ENCODE assay signal across 8 cellular contexts in genomic region chr12:56565510-56566101, GRCh38. TPM values are rescaled to one million over a fixed set of nuclear protein-coding genes. Genes with fewer than 3 reads are reported as not detected.
A peak's percentile ranks its signal among the peaks of the same experiment; 100 is the strongest.
DNase-seq lines count a peak whose midpoint lies in the region; ATAC-seq and TF ChIP-seq lines count a peak whose summit lies in the region.

No MANE protein-coding gene starts in this region.

- H3K4me3 ChIP-seq in muscle layer of duodenum (ENCODE audit: low read depth in 1 of 2, low read length in 2 of 2) = peak overlapping the region; percentile 19
- H3K4me3 ChIP-seq in upper lobe of right lung = peak overlapping the region; percentile 8

- peak; percentile 26 for DNase-seq in GM04504 (ENCODE audit: low read depth)
- DNase-seq in activated CD4-positive, alpha-beta T cell treated with anti-CD3 and anti-CD28 coated beads for 1 hour = peak; percentile 13
- DNase-seq in upper lobe of right lung = peak; percentile 71

- H3K27ac ChIP-seq in muscle layer of duodenum (ENCODE audit: low read length) (peak overlapping the region; percentile 57), upper lobe of right lung (peak overlapping the region; percentile 55)

- H3K4me1 ChIP-seq in muscle layer of duodenum (ENCODE audit: control insufficient read depth in 1 of 2, insufficient read depth in 2 of 2, low read length in 2 of 2) (peaks cover 5 to 27% of the 10 kb centered on the region in 2 donors), upper lobe of right lung (peaks cover 58% of the 10 kb centered on the region)

- peak; percentile 21 for TF ChIP-seq CTCF in upper lobe of right lung (IDR thresholded peaks at IDR 0.05)

- intact Hi-C loops in upper lobe of right lung (cut with DNase I) = no loop called here

- H3K36me3 ChIP-seq in muscle layer of duodenum (ENCODE audit: control insufficient read depth in 1 of 2, insufficient read depth in 2 of 2, low read length in 2 of 2) (peaks cover 0 to 2% of the 10 kb centered on the region in 2 donors), upper lobe of right lung (peaks cover 43% of the 10 kb centered on the region)

- peak; percentile 72 for ATAC-seq in HG03159 (IDR thresholded peaks at IDR 0.05; ENCODE audit: unreplicated experiment)
- ATAC-seq in esophagus mucosa = peak; percentile 69
- peak; percentile 80 for ATAC-seq in upper lobe of right lung
- no peak for ATAC-seq in HG02840 (IDR thresholded peaks at IDR 0.05; ENCODE audit: low FRiP score, unreplicated experiment)
- no peak for ATAC-seq in HG03045 (IDR thresholded peaks at IDR 0.05; ENCODE audit: unreplicated experiment)

- no peaks in the 10 kb centered on the region for H3K9me3 ChIP-seq in muscle layer of duodenum (ENCODE audit: control insufficient read depth in 1 of 2, low read length in 2 of 2)
- H3K9me3 ChIP-seq in upper lobe of right lung = no peaks in the 10 kb centered on the region

- H3K27me3 ChIP-seq in muscle layer of duodenum (ENCODE audit: low read depth, low read length) (no peaks in the 10 kb centered on the region), upper lobe of right lung (no peaks in the 10 kb centered on the region)

RNA-seq across cellular contexts. Expression of gene RBMS2, which starts 44.0 kb away (rescaled TPM):
- 11.3 TPM for total RNA-seq in esophagus mucosa
- total RNA-seq in upper lobe of right lung = 142 TPM

Comparison
In these comparisons a context has a peak if more than half of its experiments do, and no peak if none do; other contexts are left out.
1. DNase-seq: peak in every context shown above with its lines; median percentile 71 in upper lobe of right lung; 26 in GM04504; 13 in activated CD4-positive, alpha-beta T cell treated with anti-CD3 and anti-CD28 coated beads for 1 hour.
2. ATAC-seq: peak in HG03159 (single experiment), esophagus mucosa (single experiment) and upper lobe of right lung (single experiment); none in HG02840 (single experiment) and HG03045 (single experiment).
3. RNA of gene RBMS2, which starts 44.0 kb away (total RNA-seq): 142 TPM in upper lobe of right lung (single experiment); 11.3 TPM in esophagus mucosa (single experiment); every median in the first group is over 10 times any median in the second.